Comparison of ENCODE assay signal across 18 cellular contexts in the genomic region with DNA sequence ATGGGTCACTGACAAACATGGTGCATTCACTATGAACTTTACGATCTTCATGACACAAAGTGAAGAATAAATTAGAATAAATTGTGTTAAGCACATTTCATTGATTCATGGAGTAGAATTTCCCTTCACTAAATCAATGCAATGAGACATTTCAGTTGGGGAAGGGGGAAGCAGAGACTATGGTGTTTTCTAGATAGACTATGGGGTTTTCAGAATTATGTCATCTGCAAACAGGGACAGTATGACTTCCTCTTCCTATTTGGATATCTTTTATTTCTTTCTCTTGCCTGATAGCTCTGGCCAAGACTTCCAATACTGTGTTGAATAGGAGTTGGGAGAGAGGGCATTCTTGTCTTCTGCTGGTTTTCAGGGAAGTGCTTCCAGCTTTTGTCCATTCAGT.
"Had no signal": no experiment of that assay in that cellular context is flagged by ENCODE, and none has a peak within 500 bp of the region (broad histone marks: within the 10 kb centered on the region; RNA-seq: fewer than 3 reads in every experiment).

No MANE protein-coding gene starts in this region.

- DNase-seq: activated CD4-positive, alpha-beta T cell treated with anti-CD3 and anti-CD28 coated beads for 1 hour; activated CD8-positive, alpha-beta memory T cell treated with anti-CD3 and anti-CD28 coated beads for 24 hours; activated CD8-positive, alpha-beta memory T cell treated with anti-CD3 and anti-CD28 coated beads, Interleukin-2, amount 50 U/mL, for 48 hours; activated effector memory CD4-positive, alpha-beta T cell treated with Interleukin-2 at 50 U/mL for 16 hours; activated naive CD4-positive, alpha-beta T cell treated with anti-CD3 and anti-CD28 coated beads, Interleukin-2, amount 10 ng/mL, durations not matched to agents 7 days and 5 days; activated T-cell treated with anti-CD3 and anti-CD28 coated beads, Interleukin-2, amount 50 U/mL, for 48 hours; effector memory CD4-positive, alpha-beta T cell; heart left ventricle; left lung; psoas muscle; right cardiac atrium; T1000; testis had no signal

- H3K36me3 Mint-ChIP-seq: activated naive CD4-positive, alpha-beta T cell treated with anti-CD3 and anti-CD28 coated beads, Interleukin-2, amount 10 ng/mL, durations not matched to agents 7 days and 5 days; neural progenitor cell; type B pancreatic cell had no signal

- ATAC-seq: gastroesophageal sphincter, heart left ventricle, left lung, psoas muscle, right cardiac atrium had no signal

- H3K9me3 ChIP-seq: breast epithelium, esophagus muscularis mucosa, gastroesophageal sphincter, heart left ventricle, left lung, psoas muscle, testis had no signal

- H3K36me3 ChIP-seq: breast epithelium, esophagus muscularis mucosa, gastroesophageal sphincter, heart left ventricle, left lung, neural progenitor cell had no signal

- H3K27me3 ChIP-seq: breast epithelium, esophagus muscularis mucosa, gastroesophageal sphincter, heart left ventricle, left lung, neural progenitor cell, testis had no signal

- H3K4me3 ChIP-seq: breast epithelium, esophagus muscularis mucosa, gastroesophageal sphincter, heart left ventricle, left lung, neural progenitor cell, psoas muscle, testis had no signal

- H3K27me3 Mint-ChIP-seq: activated naive CD4-positive, alpha-beta T cell treated with anti-CD3 and anti-CD28 coated beads, Interleukin-2, amount 10 ng/mL, durations not matched to agents 7 days and 5 days; type B pancreatic cell had no signal

- H3K27ac Mint-ChIP-seq: activated naive CD4-positive, alpha-beta T cell treated with anti-CD3 and anti-CD28 coated beads, Interleukin-2, amount 10 ng/mL, durations not matched to agents 7 days and 5 days; neural progenitor cell; type B pancreatic cell had no signal

- H3K27ac ChIP-seq: breast epithelium, esophagus muscularis mucosa, gastroesophageal sphincter, left lung, neural progenitor cell, psoas muscle, testis had no signal

- H3K4me3 Mint-ChIP-seq: activated naive CD4-positive, alpha-beta T cell treated with anti-CD3 and anti-CD28 coated beads, Interleukin-2, amount 10 ng/mL, durations not matched to agents 7 days and 5 days; neural progenitor cell; type B pancreatic cell had no signal

- H3K9me3 Mint-ChIP-seq: neural progenitor cell, type B pancreatic cell had no signal
